9 cellular contexts compared by ENCODE assay signal in the genomic region with DNA sequence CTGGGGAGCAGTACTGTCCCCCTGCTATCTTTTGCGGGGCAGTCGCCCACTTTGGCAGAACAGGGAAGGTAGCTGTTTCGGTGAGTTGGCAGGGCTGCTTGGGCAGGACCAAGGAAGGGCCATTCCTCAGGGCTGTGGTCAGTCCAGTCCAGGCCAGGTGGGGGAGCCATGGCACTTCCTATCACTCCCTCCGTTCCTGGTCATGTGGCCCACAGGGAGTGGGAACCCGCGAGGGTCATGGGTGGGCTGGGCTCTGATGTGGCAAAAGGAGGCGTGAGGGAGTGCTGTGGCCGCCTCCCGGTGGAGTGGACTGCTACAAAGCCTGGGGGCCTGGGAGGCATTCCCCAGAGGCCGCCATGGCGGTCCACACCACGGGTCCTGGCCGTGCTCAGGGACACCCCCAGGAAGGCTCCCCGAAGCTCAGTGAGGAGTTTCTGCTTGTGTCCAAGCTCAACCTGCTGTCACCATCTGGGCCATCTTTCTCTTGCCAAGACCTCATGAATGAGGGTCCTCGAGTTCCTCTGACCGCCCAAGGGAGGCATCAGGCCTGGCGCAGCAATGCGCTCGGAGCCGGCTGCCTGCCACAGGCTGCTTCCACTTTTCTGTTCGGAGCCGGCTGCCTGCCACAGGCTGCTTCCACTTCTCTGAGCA. TPM values are rescaled to one million over a fixed set of nuclear protein-coding genes. Genes with fewer than 3 reads are reported as not detected.
DNase-seq lines count a peak whose midpoint lies in the region; ATAC-seq and TF ChIP-seq lines count a peak whose summit lies in the region.
"Had no signal": no experiment of that assay in that cellular context is flagged by ENCODE, and none has a peak within 500 bp of the region (broad histone marks: within the 10 kb centered on the region; RNA-seq: fewer than 3 reads in every experiment).

No MANE protein-coding gene starts in this region.

- no peak for DNase-seq in LNCaP clone FGC (ENCODE audit: low read depth)
- DNase-seq in erythroblast (lab: John Stamatoyannopoulos, UW): peak; percentile 37 to 56
- peak; percentile 6 for DNase-seq in renal cortical epithelial cell (ENCODE audit: low read depth)
- no peak for DNase-seq in NCI-H146 (lab: John Stamatoyannopoulos, UW)
- DNase-seq in NCI-H2171 treated with DMSO at 0.1 percent for 48 hours (lab: John Stamatoyannopoulos, UW): no peak
- DNase-seq: activated CD4-positive, alpha-beta T cell treated with anti-CD3 and anti-CD28 coated beads, Interleukin-2, amount 50 U/mL, for 4 hours; NCI-H774; transverse colon had no signal

- no peak overlapping the region for H3K4me3 ChIP-seq in LNCaP clone FGC (ENCODE audit: low read depth, low read length)
- H3K4me3 ChIP-seq: transverse colon had no signal

- TF ChIP-seq POLR2A in erythroblast (IDR thresholded peaks at IDR 0.05; ENCODE audit: low read length): no peak

- peak; percentile 44 for TF ChIP-seq CTCF in LNCaP clone FGC (IDR thresholded peaks at IDR 0.05; ENCODE audit: control insufficient read depth, extremely low read depth, insufficient read depth)

- no peak for ATAC-seq in HG03457 (IDR thresholded peaks at IDR 0.05; ENCODE audit: unreplicated experiment)

RNA-seq across cellular contexts. Expression of gene CHID1, which starts 11.9 kb away (rescaled TPM):
- total RNA-seq in renal cortical epithelial cell: 35.3 and 83.9 TPM in 2 replicates

RNA-seq across cellular contexts. Expression of gene AP2A2, which starts 27.0 kb away (rescaled TPM):
- 20.1 and 97.3 TPM in 2 replicates for total RNA-seq in renal cortical epithelial cell

RNA-seq across cellular contexts. Expression of gene TSPAN4, which starts 56.0 kb away (rescaled TPM):
- 85.4 and 86.2 TPM in 2 replicates for total RNA-seq in renal cortical epithelial cell

RNA-seq across cellular contexts. Expression of gene POLR2L, which starts 56.3 kb away (rescaled TPM):
- total RNA-seq in renal cortical epithelial cell: 38.0 and 64.1 TPM in 2 replicates

Comparison
In these comparisons a context has a peak if more than half of its experiments do, and no peak if none do; other contexts are left out.
1. DNase-seq: peak in erythroblast (2 of 2) and renal cortical epithelial cell (single experiment); none in LNCaP clone FGC (single experiment), NCI-H146 (single experiment) and NCI-H2171 treated with DMSO at 0.1 percent for 48 hours (single experiment).